In genomic region chr4:107856901-107857300, GRCh38 we compare ENCODE assay signal across 20 cellular contexts. TPM values are rescaled to one million over a fixed set of nuclear protein-coding genes. Genes with fewer than 3 reads are reported as not detected.
"Had no signal": no experiment of that assay in that cellular context is flagged by ENCODE, and none has a peak within 500 bp of the region (broad histone marks: within the 10 kb centered on the region; RNA-seq: fewer than 3 reads in every experiment).

No MANE protein-coding gene starts in this region.

- ATAC-seq: activated CD4-positive, alpha-beta T cell treated with anti-CD3 and anti-CD28 coated beads for 36 hours; activated CD8-positive, alpha-beta memory T cell treated with anti-CD3 and anti-CD28 coated beads, Interleukin-2, amount 10 ng/mL, durations not matched to agents 7 days and 5 days; activated CD8-positive, alpha-beta T cell treated with anti-CD3 and anti-CD28 coated beads, Interleukin-2, amount 10 ng/mL, durations not matched to agents 7 days and 5 days; activated naive CD8-positive, alpha-beta T cell treated with anti-CD3 and anti-CD28 coated beads, Interleukin-2, amount 50 U/mL, for 24 hours; esophagus mucosa; naive thymus-derived CD4-positive, alpha-beta T cell; pancreas had no signal

- DNase-seq: activated CD4-positive, alpha-beta T cell treated with anti-CD3 and anti-CD28 coated beads for 36 hours; activated CD4-positive, CD25-positive, alpha-beta regulatory T cell; activated CD8-positive, alpha-beta memory T cell treated with anti-CD3 and anti-CD28 coated beads, Interleukin-2, amount 10 ng/mL, durations not matched to agents 7 days and 5 days; activated CD8-positive, alpha-beta T cell treated with anti-CD3 and anti-CD28 coated beads, Interleukin-2, amount 10 ng/mL, durations not matched to agents 7 days and 5 days; activated naive CD8-positive, alpha-beta T cell treated with anti-CD3 and anti-CD28 coated beads, Interleukin-2, amount 50 U/mL, for 24 hours; activated T-cell treated with anti-CD3 and anti-CD28 coated beads, Interleukin-2, amount 50 U/mL, for 48 hours; central memory CD4-positive, alpha-beta T cell; endodermal cell; islet precursor cell; mammary epithelial cell; naive thymus-derived CD4-positive, alpha-beta T cell; nucleus accumbens; pancreas; spleen; stimulated activated naive CD4-positive, alpha-beta T cell; testis; transverse colon had no signal

- H3K27me3 ChIP-seq: breast epithelium, pancreas, testis, transverse colon had no signal

- H3K4me3 ChIP-seq: breast epithelium, pancreas, prostate gland, spleen, testis, transverse colon had no signal

- H3K4me1 ChIP-seq: breast epithelium, prostate gland, testis had no signal

- H3K36me3 ChIP-seq: breast epithelium, pancreas, prostate gland, transverse colon had no signal

- H3K27ac ChIP-seq: breast epithelium, pancreas, prostate gland, spleen, testis, transverse colon had no signal

- H3K9me3 ChIP-seq: breast epithelium, pancreas, prostate gland, spleen, testis, transverse colon had no signal

RNA-seq across cellular contexts. Expression of gene SGMS2, which starts 32.2 kb away (rescaled TPM):
- total RNA-seq: activated CD8-positive, alpha-beta T cell treated with anti-CD3 and anti-CD28 coated beads, Interleukin-2, amount 10 ng/mL, durations not matched to agents 7 days and 5 days had no signal
